ENCODE assay signal across 8 cellular contexts in the genomic region with DNA sequence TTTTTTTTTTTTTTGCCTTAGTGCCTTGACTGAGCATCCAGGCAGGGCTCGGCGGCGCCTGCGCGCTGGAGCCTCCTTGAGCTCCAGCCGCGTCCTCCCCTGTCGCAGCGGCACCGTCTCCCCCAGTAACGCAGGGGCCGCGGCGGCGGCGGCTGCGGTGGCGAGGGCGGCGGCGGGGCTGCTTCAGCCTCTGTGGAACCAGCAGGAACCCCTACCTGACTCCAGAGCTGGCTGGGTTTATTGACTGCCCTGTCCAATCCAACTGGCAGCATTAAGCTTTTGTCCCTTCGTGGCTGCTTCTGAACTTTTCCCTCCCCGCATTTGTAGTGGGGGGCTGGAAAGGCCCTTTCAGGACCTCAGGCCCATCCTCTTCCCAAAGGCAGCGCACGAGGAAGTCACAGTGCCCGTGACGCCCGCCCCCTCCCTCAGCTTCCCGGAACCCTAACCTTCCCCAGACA. TPM values are rescaled to one million over a fixed set of nuclear protein-coding genes. Genes with fewer than 3 reads are reported as not detected.
A peak's percentile ranks its signal among the peaks of the same experiment; 100 is the strongest.
DNase-seq lines count a peak whose midpoint lies in the region; ATAC-seq, FAIRE-seq and TF ChIP-seq lines count a peak whose summit lies in the region.

Gene GPR85, minus strand, starts transcription at position 397 of the 458 bp plus-strand sequence. CDS start 2,106 bp downstream, outside the sequence.

- TF ChIP-seq EP300 in K562 (IDR thresholded peaks at IDR 0.05; ENCODE audit: low read length) (no peak), sigmoid colon (IDR thresholded peaks at IDR 0.05) (no peak)

- POLR2A ChIA-PET in K562 (lab: Yijun Ruan, JAX): interaction anchor here (0.6 to 1.3 kb wide), 7 partner anchors 9 to 33 kb away, joined by 3 to 7 read pairs (median 4); partner anchors contain the start of gene SMIM30

- H3K79me2 ChIP-seq in K562 (ENCODE audit: control insufficient read depth, insufficient read depth, low read length): no peaks in the 10 kb centered on the region

- H3K4me2 ChIP-seq in K562 (ENCODE audit: insufficient read depth, low read length): peak within 1 kb of the TSS; percentile 90

- ATAC-seq in GM19351 (IDR thresholded peaks at IDR 0.05; ENCODE audit: unreplicated experiment): peak; percentile 65
- ATAC-seq in K562: peak; percentile 92

- TF ChIP-seq CTCF in K562 (IDR thresholded peaks at IDR 0.05 in 2 of 3, conservative IDR thresholded peaks at IDR 0.05 in 1 of 3; ENCODE audit: insufficient read depth in 2 of 3, low read depth in 1 of 3, low read length in 3 of 3): no peak
- no peak for TF ChIP-seq CTCF in sigmoid colon (IDR thresholded peaks at IDR 0.05)

- CTCF ChIA-PET in K562 (lab: Yijun Ruan, JAX; ENCODE audit: low intra/inter-chr PET ratio): no interaction called here

- H3K27ac ChIP-seq in SK-N-MC (peak within 1 kb of the TSS; percentile 93), K562 (ENCODE audit: extremely low read depth, low read depth, low read length) (peak within 1 kb of the TSS; percentile 64), iPS DF 6.9 (ENCODE audit: low read length) (no peak within 1 kb of the TSS), sigmoid colon (peak within 1 kb of the TSS; percentile 28 to 61 (median 39))

- TF ChIP-seq RAD21 in K562 (CRISPR knock-in tag; conservative IDR thresholded peaks at IDR 0.05 in 1 of 2, IDR thresholded peaks at IDR 0.05 in 1 of 2): no peak

- H3K27me3 ChIP-seq in K562 (ENCODE audit: control insufficient read depth in 2 of 2, insufficient read depth in 2 of 2, low read length in 2 of 2) (no peaks in the 10 kb centered on the region), iPS DF 6.9 (ENCODE audit: control insufficient read depth, insufficient read depth, low read length) (peaks cover 14% of the 10 kb centered on the region), sigmoid colon (no peaks in the 10 kb centered on the region)

- in situ Hi-C loops in K562 (cut with MboI): no loop called here

- BruUV-seq in K562 (replicated peaks; lab: Mats Ljungman, UMichigan): no TSS peak

- intact Hi-C loops in K562 (cut with micrococcal nuclease): loop anchor here (2.0 kb wide), 1 partner anchor 32 kb away; the partner anchor contains the start of gene SMIM30
- intact Hi-C loops in sigmoid colon (cut with DNase I): no loop called here

- peak within 1 kb of the TSS; percentile 69 for H3K4me3 ChIP-seq in SK-N-MC
- H3K4me3 ChIP-seq in K562: peak within 1 kb of the TSS; percentile 49
- peak within 1 kb of the TSS; percentile 59; the same call in 1 of the 2 replicates for H3K4me3 ChIP-seq in iPS DF 6.9 (ENCODE audit: low read length)
- peak within 1 kb of the TSS; percentile 30 to 54 (median 52) for H3K4me3 ChIP-seq in sigmoid colon

- 2% methylated on average over 27 of the region's 29 CpGs for WGBS in K562 (ENCODE audit: insufficient coverage, low coverage, missing lambda C conversion rate)
- no CpG with 5 or more reads among the region's 29 CpGs for WGBS in iPS DF 6.9 (ENCODE audit: insufficient coverage, insufficient read length)
- WGBS in sigmoid colon, 2 donors: 1 to 3% methylated on average over 29 of the region's 29 CpGs

- H3K9me1 ChIP-seq in K562 (ENCODE audit: control insufficient read depth, insufficient read depth, low read length): no peaks in the 10 kb centered on the region

- H2AFZ ChIP-seq in K562 (ENCODE audit: low read depth, low read length): peak within 1 kb of the TSS; percentile 99

- H4K20me1 ChIP-seq in K562 (replicated peaks; ENCODE audit: control insufficient read depth, insufficient read depth, low read length): no peaks in the 10 kb centered on the region

- H3K4me1 ChIP-seq in K562 (replicated peaks in 1 of 2; ENCODE audit: control insufficient read depth in 2 of 2, insufficient read depth in 2 of 2, low read length in 2 of 2) (peaks cover 8 to 33% of the 10 kb centered on the region in 2 experiments), iPS DF 6.9 (ENCODE audit: control insufficient read depth, insufficient read depth, low read length) (0 out of 2 replicates have a peak, but pooled peaks cover 2% of the 10 kb centered on the region), sigmoid colon (peaks cover 0 to 18% (median 10%) of the 10 kb centered on the region in 4 donors)

- TF ChIP-seq POLR2A in K562 (conservative IDR thresholded peaks at IDR 0.05): no peak; the same call in 1 of the 2 replicates
- no peak for TF ChIP-seq POLR2A in sigmoid colon (IDR thresholded peaks at IDR 0.05)

- FAIRE-seq in HTR-8/SVneo (lab: Jason Lieb, UNC) (no peak), K562 (lab: Jason Lieb, UNC) (no peak)

- H3K9me3 ChIP-seq in SK-N-MC (ENCODE audit: low read depth, low read length): no peaks in the 10 kb centered on the region
- no peaks in the 10 kb centered on the region for H3K9me3 ChIP-seq in K562 (replicated peaks; ENCODE audit: control insufficient read depth, insufficient read depth, low read depth, low read length)
- no peaks in the 10 kb centered on the region for H3K9me3 ChIP-seq in iPS DF 6.9 (ENCODE audit: control insufficient read depth, insufficient read depth, low read length)
- H3K9me3 ChIP-seq in sigmoid colon: no peaks in the 10 kb centered on the region

- H3K36me3 ChIP-seq in SK-N-MC (ENCODE audit: insufficient read depth, low read length) (no peaks in the 10 kb centered on the region), K562 (ENCODE audit: control insufficient read depth, insufficient read depth, low read length) (no peaks in the 10 kb centered on the region), iPS DF 6.9 (ENCODE audit: control insufficient read depth, insufficient read depth, low read length) (no peaks in the 10 kb centered on the region), sigmoid colon (no peaks in the 10 kb centered on the region)

- DNase-seq in CD1c-positive myeloid dendritic cell (ENCODE audit: extremely low spot score) (peak; percentile 19), HTR-8/SVneo (ENCODE audit: insufficient read length, low spot score) (peak; percentile 20), SK-N-MC (ENCODE audit: low read depth, low spot score) (no peak), K562 (ENCODE audit: extremely low read depth in 1 of 4, low spot score in 3 of 4) (peak; percentile 62 to 88 (median 76)), iPS DF 6.9 (ENCODE audit: low read depth, low spot score) (no peak), sigmoid colon (peak; percentile 76), NCI-H128 (lab: John Stamatoyannopoulos, UW; ENCODE audit: unreplicated experiment) (no peak)

- H3K9ac ChIP-seq in SK-N-MC (ENCODE audit: insufficient read length) (peak within 1 kb of the TSS; percentile 77), K562 (ENCODE audit: insufficient read depth in 1 of 2, low read depth in 2 of 2, low read length in 2 of 2) (peak within 1 kb of the TSS; percentile 66 to 92)

TF ChIP-seq in K562, 482 proteins besides CTCF, POLR2A, EP300 and RAD21 (continues in another document):
- TF ChIP-seq PYGO2 (tag; IDR thresholded peaks at IDR 0.05) (no peak), CHCHD3 (CRISPR knock-in tag; IDR thresholded peaks at IDR 0.05) (no peak), ZNF274 (IDR thresholded peaks at IDR 0.05; ENCODE audit: borderline replicate concordance, low read depth, low read length) (no peak), ZNF12 (CRISPR knock-in tag; IDR thresholded peaks at IDR 0.05) (no peak), FOXK1 (CRISPR knock-in tag; IDR thresholded peaks at IDR 0.05; ENCODE audit: borderline replicate concordance) (no peak), SMAD1 (IDR thresholded peaks at IDR 0.05; ENCODE audit: low read depth, low read length, partially characterized antibody) (no peak)
- TF ChIP-seq, protein P1, sequence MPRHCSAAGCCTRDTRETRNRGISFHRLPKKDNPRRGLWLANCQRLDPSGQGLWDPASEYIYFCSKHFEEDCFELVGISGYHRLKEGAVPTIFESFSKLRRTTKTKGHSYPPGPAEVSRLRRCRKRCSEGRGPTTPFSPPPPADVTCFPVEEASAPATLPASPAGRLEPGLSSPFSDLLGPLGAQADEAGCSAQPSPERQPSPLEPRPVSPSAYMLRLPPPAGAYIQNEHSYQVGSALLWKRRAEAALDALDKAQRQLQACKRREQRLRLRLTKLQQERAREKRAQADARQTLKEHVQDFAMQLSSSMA (CRISPR knock-in tag; IDR thresholded peaks at IDR 0.05): no peak

RNA-seq across cellular contexts. Expression of gene GPR85, which starts in this region (rescaled TPM):
- total RNA-seq in K562 (2011; cell fraction: chromatin; rRNA removed; ENCODE audit: low replicate concordance): 1.1 and 1.4 TPM in 2 replicates
- 0.50 and 0.53 TPM in 2 replicates for total RNA-seq in K562 (2011; cell fraction: nucleolus; rRNA removed)
- total RNA-seq in K562 (2011; cell fraction: nucleoplasm; rRNA removed): 2.2 and 2.4 TPM in 2 replicates
- 2.9 and 3.3 TPM in 2 replicates for total RNA-seq in K562 (2014; rRNA removed)
- total RNA-seq in K562 (2014; rRNA removed; fragmentation: Illumina TruSeq; extraction: Trizol): 6.4 and 7.8 TPM in 2 replicates
- total RNA-seq in K562 (2015; rRNA removed; fragmentation: Illumina TruSeq; extraction: Trizol): 18.2 and 19.0 TPM in 2 replicates
- 4.6 and 5.0 TPM in 2 replicates for total RNA-seq in K562 (2021)
- 2.9 and 3.3 TPM in 2 replicates for polyA plus RNA-seq in K562 (2011; rRNA removed)
- polyA plus RNA-seq in K562 (2011; cell fraction: cytosol; rRNA removed): 1.4 and 2.7 TPM in 2 replicates
- polyA plus RNA-seq in K562 (2011; cell fraction: nucleus; rRNA removed): 2.5 and 3.6 TPM in 2 replicates
- 5.5 and 9.8 TPM in 2 replicates for polyA plus RNA-seq in K562 (2012)
- polyA plus RNA-seq in K562 (2014; fragmentation: Illumina TruSeq; extraction: Trizol): 4.7 and 6.6 TPM in 2 replicates
- polyA plus RNA-seq in K562 (2014; fragmentation: Nextera tagmentation; extraction: Ambion mirVana): 1 to 10 TPM; 2.9 to 3.3 TPM
- polyA plus RNA-seq in K562 (2014; rRNA removed): 4.0 and 4.9 TPM in 2 replicates
- polyA minus RNA-seq in K562 (2011; rRNA and poly(A)+ RNA removed): 3.3 and 6.2 TPM in 2 replicates
- 1.0 and 1.1 TPM in 2 replicates for polyA minus RNA-seq in K562 (2011; cell fraction: cytosol; rRNA and poly(A)+ RNA removed)
- polyA minus RNA-seq in K562 (2011; cell fraction: nucleus; rRNA and poly(A)+ RNA removed): 1.9 and 7.3 TPM in 2 replicates
- total RNA-seq in sigmoid colon: 1 to 10 TPM in 2 of 4 donors, under 1 TPM in 2; 0.16 to 6.1 (median 0.67) TPM
- under 1 TPM in 2 of 3 donors, not detected in 1; 0.41 to 0.46 TPM for polyA plus RNA-seq in sigmoid colon

Comparison
In these comparisons a context has a peak if more than half of its experiments do, and no peak if none do; other contexts are left out.
1. DNase-seq: peak in CD1c-positive myeloid dendritic cell (single experiment), HTR-8/SVneo (single experiment), K562 (4 of 4) and sigmoid colon (single experiment); none in SK-N-MC (single experiment), iPS DF 6.9 (single experiment) and NCI-H128 (single experiment).
2. Peak in every context shown above with its lines, with median percentiles within 50 percentile points of each other: H3K4me3 ChIP-seq.